In the genomic region with DNA sequence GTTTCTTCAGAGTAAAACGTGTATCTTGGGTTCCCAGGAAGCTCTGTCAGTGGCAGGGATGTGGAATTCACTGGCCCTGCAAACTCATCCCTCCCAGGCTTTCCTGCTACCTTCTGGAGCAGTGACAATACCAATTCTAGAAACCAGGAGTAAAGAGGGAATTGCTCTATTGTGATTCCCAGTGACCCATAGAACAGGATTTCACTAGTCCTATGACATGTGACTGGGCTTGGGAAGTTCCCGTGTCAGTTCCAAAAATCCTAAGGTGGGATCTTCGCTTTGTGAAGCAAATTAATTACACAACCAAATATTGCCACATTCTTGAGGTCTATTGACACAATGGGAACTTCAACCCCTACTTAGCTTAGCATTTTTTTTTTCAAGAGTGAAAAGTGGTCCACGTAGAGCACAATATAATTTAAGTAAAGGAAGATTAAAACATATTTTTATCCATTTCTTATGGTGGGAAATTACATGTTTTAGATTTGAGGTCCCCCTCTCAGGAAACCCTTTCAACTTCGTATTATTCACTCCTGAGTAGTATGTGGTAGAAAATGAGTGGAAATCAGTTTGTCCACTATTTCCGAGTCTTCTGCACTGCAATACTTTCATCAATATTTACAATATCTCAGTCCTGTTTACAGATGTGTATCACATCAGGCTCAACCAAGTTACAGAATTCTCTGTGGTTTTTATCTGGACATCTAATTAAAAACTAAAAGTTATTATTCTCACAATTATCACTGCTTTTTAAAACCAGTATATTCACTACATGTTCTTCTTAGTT, we compare ENCODE assay signal across 1 cellular context.
TF ChIP-seq lines count a peak whose summit lies in the region.

No MANE protein-coding gene starts in this region.

TF ChIP-seq in HepG2, 621 proteins besides CTCF, POLR2A, EP300 and RAD21 (continued from another document):
- TF ChIP-seq, protein P1, sequence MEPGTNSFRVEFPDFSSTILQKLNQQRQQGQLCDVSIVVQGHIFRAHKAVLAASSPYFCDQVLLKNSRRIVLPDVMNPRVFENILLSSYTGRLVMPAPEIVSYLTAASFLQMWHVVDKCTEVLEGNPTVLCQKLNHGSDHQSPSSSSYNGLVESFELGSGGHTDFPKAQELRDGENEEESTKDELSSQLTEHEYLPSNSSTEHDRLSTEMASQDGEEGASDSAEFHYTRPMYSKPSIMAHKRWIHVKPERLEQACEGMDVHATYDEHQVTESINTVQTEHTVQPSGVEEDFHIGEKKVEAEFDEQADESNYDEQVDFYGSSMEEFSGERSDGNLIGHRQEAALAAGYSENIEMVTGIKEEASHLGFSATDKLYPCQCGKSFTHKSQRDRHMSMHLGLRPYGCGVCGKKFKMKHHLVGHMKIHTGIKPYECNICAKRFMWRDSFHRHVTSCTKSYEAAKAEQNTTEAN (CRISPR knock-in tag; conservative IDR thresholded peaks at IDR 0.05): peak; percentile 54; the same call in 1 of the 2 replicates
- TF ChIP-seq KMT2B (CRISPR knock-in tag; IDR thresholded peaks at IDR 0.05) (peak; percentile 28; the same call in 1 of the 2 replicates), NCOA2 (CRISPR knock-in tag; IDR thresholded peaks at IDR 0.05) (peak; percentile 89), ZNF792 (CRISPR knock-in tag; IDR thresholded peaks at IDR 0.05) (no peak)
- TF ChIP-seq, protein P2, sequence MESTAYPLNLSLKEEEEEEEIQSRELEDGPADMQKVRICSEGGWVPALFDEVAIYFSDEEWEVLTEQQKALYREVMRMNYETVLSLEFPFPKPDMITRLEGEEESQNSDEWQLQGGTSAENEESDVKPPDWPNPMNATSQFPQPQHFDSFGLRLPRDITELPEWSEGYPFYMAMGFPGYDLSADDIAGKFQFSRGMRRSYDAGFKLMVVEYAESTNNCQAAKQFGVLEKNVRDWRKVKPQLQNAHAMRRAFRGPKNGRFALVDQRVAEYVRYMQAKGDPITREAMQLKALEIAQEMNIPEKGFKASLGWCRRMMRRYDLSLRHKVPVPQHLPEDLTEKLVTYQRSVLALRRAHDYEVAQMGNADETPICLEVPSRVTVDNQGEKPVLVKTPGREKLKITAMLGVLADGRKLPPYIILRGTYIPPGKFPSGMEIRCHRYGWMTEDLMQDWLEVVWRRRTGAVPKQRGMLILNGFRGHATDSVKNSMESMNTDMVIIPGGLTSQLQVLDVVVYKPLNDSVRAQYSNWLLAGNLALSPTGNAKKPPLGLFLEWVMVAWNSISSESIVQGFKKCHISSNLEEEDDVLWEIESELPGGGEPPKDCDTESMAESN (CRISPR knock-in tag; conservative IDR thresholded peaks at IDR 0.05): peak; percentile 56; the same call in 1 of the 2 replicates
- TF ChIP-seq, protein P3, sequence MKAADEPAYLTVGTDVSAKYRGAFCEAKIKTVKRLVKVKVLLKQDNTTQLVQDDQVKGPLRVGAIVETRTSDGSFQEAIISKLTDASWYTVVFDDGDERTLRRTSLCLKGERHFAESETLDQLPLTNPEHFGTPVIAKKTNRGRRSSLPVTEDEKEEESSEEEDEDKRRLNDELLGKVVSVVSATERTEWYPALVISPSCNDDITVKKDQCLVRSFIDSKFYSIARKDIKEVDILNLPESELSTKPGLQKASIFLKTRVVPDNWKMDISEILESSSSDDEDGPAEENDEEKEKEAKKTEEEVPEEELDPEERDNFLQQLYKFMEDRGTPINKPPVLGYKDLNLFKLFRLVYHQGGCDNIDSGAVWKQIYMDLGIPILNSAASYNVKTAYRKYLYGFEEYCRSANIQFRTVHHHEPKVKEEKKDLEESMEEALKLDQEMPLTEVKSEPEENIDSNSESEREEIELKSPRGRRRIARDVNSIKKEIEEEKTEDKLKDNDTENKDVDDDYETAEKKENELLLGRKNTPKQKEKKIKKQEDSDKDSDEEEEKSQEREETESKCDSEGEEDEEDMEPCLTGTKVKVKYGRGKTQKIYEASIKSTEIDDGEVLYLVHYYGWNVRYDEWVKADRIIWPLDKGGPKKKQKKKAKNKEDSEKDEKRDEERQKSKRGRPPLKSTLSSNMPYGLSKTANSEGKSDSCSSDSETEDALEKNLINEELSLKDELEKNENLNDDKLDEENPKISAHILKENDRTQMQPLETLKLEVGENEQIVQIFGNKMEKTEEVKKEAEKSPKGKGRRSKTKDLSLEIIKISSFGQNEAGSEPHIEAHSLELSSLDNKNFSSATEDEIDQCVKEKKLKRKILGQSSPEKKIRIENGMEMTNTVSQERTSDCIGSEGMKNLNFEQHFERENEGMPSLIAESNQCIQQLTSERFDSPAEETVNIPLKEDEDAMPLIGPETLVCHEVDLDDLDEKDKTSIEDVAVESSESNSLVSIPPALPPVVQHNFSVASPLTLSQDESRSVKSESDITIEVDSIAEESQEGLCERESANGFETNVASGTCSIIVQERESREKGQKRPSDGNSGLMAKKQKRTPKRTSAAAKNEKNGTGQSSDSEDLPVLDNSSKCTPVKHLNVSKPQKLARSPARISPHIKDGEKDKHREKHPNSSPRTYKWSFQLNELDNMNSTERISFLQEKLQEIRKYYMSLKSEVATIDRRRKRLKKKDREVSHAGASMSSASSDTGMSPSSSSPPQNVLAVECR (CRISPR knock-in tag; IDR thresholded peaks at IDR 0.05; ENCODE audit: borderline replicate concordance): peak; percentile 49; the same call in 1 of the 2 replicates
